In the genomic region with DNA sequence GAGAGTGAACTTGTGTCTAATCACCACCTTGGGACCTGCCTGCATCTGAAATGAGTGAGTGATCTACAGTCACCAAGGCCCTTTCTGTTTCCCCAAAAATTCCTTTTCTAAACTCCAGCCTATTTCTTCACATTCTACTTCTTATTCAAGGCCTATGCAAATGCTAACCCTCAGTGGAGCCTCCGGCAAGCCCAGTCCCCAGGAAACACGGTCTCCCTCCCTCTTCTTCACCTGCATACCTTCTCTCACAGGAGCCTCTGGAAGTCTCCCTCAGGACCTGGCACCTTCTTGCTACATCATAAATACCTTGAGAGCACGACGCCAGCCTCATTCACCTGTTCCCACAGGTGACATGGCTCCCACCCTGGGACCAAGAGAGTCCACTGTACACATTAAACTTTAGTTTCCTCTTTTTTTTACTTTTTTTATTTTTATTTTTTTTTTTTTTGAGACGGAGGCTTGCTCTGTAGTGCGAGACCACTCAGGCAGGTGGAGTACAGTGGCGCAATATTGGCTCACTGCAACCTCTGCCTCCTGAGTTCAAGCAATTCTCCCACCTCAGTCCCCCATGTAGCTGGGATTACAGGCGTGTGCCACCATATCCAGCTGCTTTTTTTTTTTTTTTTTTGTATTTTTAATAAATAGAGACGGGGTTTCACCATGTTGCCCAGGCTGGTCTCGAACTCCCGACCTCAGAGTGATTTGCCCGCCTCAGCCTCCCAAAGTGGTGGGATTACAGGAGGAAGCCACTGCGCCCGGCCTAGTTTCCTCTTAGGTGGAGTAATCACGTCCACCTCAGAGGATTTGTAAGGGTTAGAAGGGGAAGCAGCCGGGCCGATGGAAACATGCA, we compare ENCODE assay signal across 11 cellular contexts.
DNase-seq lines count a peak whose midpoint lies in the region; ATAC-seq and TF ChIP-seq lines count a peak whose summit lies in the region.
"Had no signal": no experiment of that assay in that cellular context is flagged by ENCODE, and none has a peak within 500 bp of the region (broad histone marks: within the 10 kb centered on the region; RNA-seq: fewer than 3 reads in every experiment).

No MANE protein-coding gene starts in this region.

- H3K56ac ChIP-seq in H9 (ENCODE audit: insufficient read length, low read depth, low read length), result no peak overlapping the region

- no peaks in the 10 kb centered on the region for H3K27me3 ChIP-seq in BLaER1 treated with 17β-estradiol and CSF1 and Interleukin-3, amounts not matched to agents 10 nM and 100 nM
- no peaks in the 10 kb centered on the region for H3K27me3 ChIP-seq in H9 (ENCODE audit: insufficient read depth, low read length)
- H3K27me3 ChIP-seq: MG63 had no signal

- H3K9ac ChIP-seq in BLaER1 treated with 17β-estradiol and CSF1 and Interleukin-3, amounts not matched to agents 10 nM and 100 nM, result 0 out of 22 replicates have a peak overlapping the region, but pooled peaks of 1 of the 11 experiments have one; percentile 13
- H3K9ac ChIP-seq in H9 (ENCODE audit: extremely low read depth, insufficient read length, low read length), result no peak overlapping the region

- H3K4me3 Mint-ChIP-seq in H9, result peak overlapping the region; percentile 0 to 6; a peak in 2 of 5 replicates
- peak overlapping the region in 1 of 8 donors; percentile 47 for H3K4me3 Mint-ChIP-seq in naive B cell
- no peak overlapping the region for H3K4me3 Mint-ChIP-seq in T-cell

- H3K9me3 Mint-ChIP-seq in H9 (no peaks in the 10 kb centered on the region; a peak in 1 of 5 replicates), naive B cell (peaks cover 0 to 4% (median 0%) of the 10 kb centered on the region in 7 donors), T-cell (peaks cover 0 to 4% (median 4%) of the 10 kb centered on the region in 3 donors)

- no peak overlapping the region for H2BK120ac ChIP-seq in H9 (ENCODE audit: low read depth, low read length, poor library complexity, severe bottlenecking)

- H3K36me3 Mint-ChIP-seq in H9 (ENCODE audit: insufficient read depth in 1 of 3, low read depth in 3 of 3) (peaks cover 6 to 18% (median 14%) of the 10 kb centered on the region in 3 experiments; a peak in 5 of 7 replicates), naive B cell (peaks cover 6 to 9% of the 10 kb centered on the region in 2 donors), T-cell (peaks cover 11% of the 10 kb centered on the region)

- POLR2A ChIA-PET in T-cell (lab: Charles Lee), result interaction anchor here in 1 of 2 donors (0.6 kb wide), 1 partner anchor 10 kb away, joined by 9 read pairs; no protein-coding TSS in a partner anchor

- no peak overlapping the region for H4K91ac ChIP-seq in H9 (ENCODE audit: insufficient read length, low read depth, low read length)

- no peak overlapping the region for H3K14ac ChIP-seq in H9 (ENCODE audit: insufficient read depth, low read length)

- H3K4me2 ChIP-seq in BLaER1 treated with 17β-estradiol and CSF1 and Interleukin-3, amounts not matched to agents 10 nM and 100 nM, result peak overlapping the region in 6 of 11 experiments; percentile 2 to 51 (median 29); a peak in 5 of 22 replicates
- H3K4me2 ChIP-seq in H9 (ENCODE audit: insufficient read depth, insufficient read length, low read length), result peak overlapping the region; percentile 13

- H3K18ac ChIP-seq in H9 (ENCODE audit: insufficient read length, low read depth, low read length), result no peak overlapping the region

- H2BK5ac ChIP-seq in H9 (ENCODE audit: insufficient read length, low read length), result no peak overlapping the region

- no peaks in the 10 kb centered on the region for H3K27me3 Mint-ChIP-seq in H9 (ENCODE audit: low read depth)
- no peaks in the 10 kb centered on the region for H3K27me3 Mint-ChIP-seq in naive B cell
- H3K27me3 Mint-ChIP-seq in T-cell, result no peaks in the 10 kb centered on the region

- no peak overlapping the region for H2AK5ac ChIP-seq in H9 (ENCODE audit: insufficient read length, low read length)

- H2BK20ac ChIP-seq in H9 (ENCODE audit: low read depth, low read length, poor library complexity, severe bottlenecking), result no peak overlapping the region

- H3K27ac ChIP-seq in BLaER1 treated with 17β-estradiol and CSF1 and Interleukin-3, amounts not matched to agents 10 nM and 100 nM, result no peak overlapping the region
- peak overlapping the region; percentile 93 for H3K27ac ChIP-seq in H9 (ENCODE audit: insufficient read length, low read depth, low read length)

- no peak overlapping the region for H4K5ac ChIP-seq in H9 (ENCODE audit: insufficient read length, low read depth, low read length)

- H3T11ph ChIP-seq in H9 (ENCODE audit: low read length), result no peak overlapping the region

- H3K9me3 ChIP-seq in BLaER1 treated with 17β-estradiol and CSF1 and Interleukin-3, amounts not matched to agents 10 nM and 100 nM (replicated peaks in 1 of 11), result peaks cover 0 to 8% (median 0%) of the 10 kb centered on the region in 11 experiments; a peak in 3 of 22 replicates
- no peaks in the 10 kb centered on the region for H3K9me3 ChIP-seq in H9 (ENCODE audit: control insufficient read depth, low read depth, low read length)
- H3K9me3 ChIP-seq: MG63 had no signal

- no peak overlapping the region for H2BK15ac ChIP-seq in H9 (ENCODE audit: low read depth, low read length)

- ATAC-seq in naive B cell (ENCODE audit: low read depth in 2 of 2) (peak; percentile 86 to 87), T-cell (replicated peaks in 1 of 4) (no peak), GM19023 (IDR thresholded peaks at IDR 0.05; ENCODE audit: unreplicated experiment) (no peak), HG02588 (IDR thresholded peaks at IDR 0.05; ENCODE audit: unreplicated experiment) (no peak), GM19324 (IDR thresholded peaks at IDR 0.05; ENCODE audit: low FRiP score, unreplicated experiment) (no peak)

- H3K27ac Mint-ChIP-seq in H9 (peak overlapping the region; percentile 4 to 93 (median 14); a peak in 5 of 7 replicates), naive B cell (peak overlapping the region in 5 of 6 donors; percentile 39 to 97 (median 87)), T-cell (peak overlapping the region in 1 of 2 donors; percentile 61)

- H3K79me2 ChIP-seq in H9 (ENCODE audit: insufficient read depth, low read length), result peaks cover 55% of the 10 kb centered on the region

- no peak overlapping the region for H3K23ac ChIP-seq in H9 (ENCODE audit: insufficient read length, low read depth, low read length)

- peaks cover 4% of the 10 kb centered on the region for H3K79me1 ChIP-seq in H9 (ENCODE audit: insufficient read depth, low read depth, low read length, poor library complexity, severe bottlenecking)

- H3K4me1 ChIP-seq in BLaER1 treated with 17β-estradiol and CSF1 and Interleukin-3, amounts not matched to agents 10 nM and 100 nM, result peaks cover 52 to 75% (median 66%) of the 10 kb centered on the region in 10 experiments
- H3K4me1 ChIP-seq in H9 (ENCODE audit: insufficient read depth, low read length), result peaks cover 10% of the 10 kb centered on the region; the same call in 1 of the 2 replicates

- no peaks in the 10 kb centered on the region for H3K23me2 ChIP-seq in H9 (ENCODE audit: insufficient read length, low read depth, low read length, poor library complexity, severe bottlenecking)

- no peak overlapping the region for H3K4me3 ChIP-seq in BLaER1 treated with 17β-estradiol and CSF1 and Interleukin-3, amounts not matched to agents 10 nM and 100 nM
- H3K4me3 ChIP-seq: MG63 had no signal

- CTCF ChIA-PET in T-cell (lab: Charles Lee), result interaction anchor here in 1 of 2 donors (0.5 to 0.6 kb wide), 2 partner anchors 22 to 25 kb away, joined by 3 to 6 read pairs; no protein-coding TSS in a partner anchor

- H3K4ac ChIP-seq in H9 (ENCODE audit: low read depth, low read length), result no peak overlapping the region

- H4K20me1 ChIP-seq in BLaER1 treated with 17β-estradiol and CSF1 and Interleukin-3, amounts not matched to agents 10 nM and 100 nM, result peaks cover 97 to 100% (median 100%) of the 10 kb centered on the region in 11 experiments
- no peaks in the 10 kb centered on the region for H4K20me1 ChIP-seq in H9 (ENCODE audit: control insufficient read depth, insufficient read depth, insufficient read length)

- no peak for TF ChIP-seq CTCF in H9 (conservative IDR thresholded peaks at IDR 0.05)

- no peak overlapping the region for H4K8ac ChIP-seq in H9 (replicated peaks; ENCODE audit: insufficient read length, low read depth, low read length)

- peaks cover 50 to 58% of the 10 kb centered on the region in 2 experiments for H3K4me1 Mint-ChIP-seq in H9
- H3K4me1 Mint-ChIP-seq in naive B cell, result peaks cover 34 to 80% (median 49%) of the 10 kb centered on the region in 3 donors
- peaks cover 70 to 84% (median 77%) of the 10 kb centered on the region in 3 donors for H3K4me1 Mint-ChIP-seq in T-cell

- H3K36me3 ChIP-seq in BLaER1 treated with 17β-estradiol and CSF1 and Interleukin-3, amounts not matched to agents 10 nM and 100 nM, result peaks cover 22 to 80% (median 60%) of the 10 kb centered on the region in 11 experiments; a peak in 21 of 22 replicates
- H3K36me3 ChIP-seq: MG63 had no signal

- no peak overlapping the region for H2AFZ ChIP-seq in H9 (ENCODE audit: low read length)

- H2BK12ac ChIP-seq in H9 (ENCODE audit: insufficient read length, low read depth, low read length), result no peak overlapping the region

- DNase-seq in H9, result peak; percentile 74
- peak; percentile 67 for DNase-seq in dermis blood vessel endothelial cell
- no peak for DNase-seq in naive B cell
- DNase-seq in T-cell, result no peak
- DNase-seq: activated CD4-positive, alpha-beta T cell treated with anti-CD3 and anti-CD28 coated beads, Interleukin-2, amount 50 U/mL, for 1 hour; activated naive CD4-positive, alpha-beta T cell; MG63 had no signal

- no CpG with 5 or more reads among the region's 17 CpGs for WGBS in H9 (ENCODE audit: extremely low coverage, insufficient read length, low lambda C conversion rate)

Comparison
In these comparisons a context has a peak if more than half of its experiments do, and no peak if none do; other contexts are left out.
1. DNase-seq: peak in H9 (single experiment) and dermis blood vessel endothelial cell (single experiment); none in naive B cell (single experiment) and T-cell (0 of 34).
2. H3K4me3 Mint-ChIP-seq: peak in H9 (2 of 2); none in T-cell (0 of 3).
3. ATAC-seq: peak in naive B cell (2 of 2); none in T-cell (0 of 4), GM19023 (single experiment), HG02588 (single experiment) and GM19324 (single experiment).